In the genomic region with DNA sequence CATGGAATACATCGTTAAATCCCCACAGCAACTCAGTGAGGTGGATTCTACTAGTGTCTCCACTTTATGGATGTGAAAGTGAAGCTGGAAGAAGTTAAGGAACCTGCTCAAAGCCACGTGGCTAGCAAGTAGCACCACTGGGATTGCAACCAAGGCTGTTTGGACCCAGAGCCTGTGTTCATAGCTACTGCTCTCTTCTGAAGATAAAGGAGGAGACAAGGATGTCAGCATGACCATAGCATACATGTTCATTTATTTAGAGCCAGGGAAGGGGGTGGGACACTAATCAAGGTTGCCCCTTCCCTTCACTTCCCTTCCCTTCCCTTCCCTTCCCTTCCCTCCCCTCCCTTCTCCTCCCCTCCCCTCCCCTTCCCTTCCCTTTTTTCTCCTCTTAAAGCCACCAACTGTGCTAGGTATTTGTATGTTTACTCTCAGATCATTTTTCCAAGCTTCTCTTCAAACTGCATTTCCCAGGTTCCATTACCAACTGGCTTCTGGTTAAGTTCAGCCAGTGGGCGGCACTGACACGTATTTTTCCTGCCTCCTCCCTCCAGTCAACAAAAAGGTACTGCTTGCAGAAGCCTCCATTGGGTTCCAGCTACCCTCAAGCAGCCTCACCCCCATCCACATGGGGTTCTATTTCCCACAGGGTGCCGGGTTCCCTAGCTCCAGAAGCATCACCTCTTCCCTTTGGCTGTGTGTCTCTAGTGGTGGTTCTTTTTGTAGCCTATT, we compare ENCODE assay signal across 11 cellular contexts.
A peak's percentile ranks its signal among the peaks of the same experiment; 100 is the strongest.
DNase-seq lines count a peak whose midpoint lies in the region; ATAC-seq, FAIRE-seq and TF ChIP-seq lines count a peak whose summit lies in the region.
"Had no signal": no experiment of that assay in that cellular context is flagged by ENCODE, and none has a peak within 500 bp of the region (broad histone marks: within the 10 kb centered on the region; RNA-seq: fewer than 3 reads in every experiment).

No MANE protein-coding gene starts in this region.

- peaks cover 0 to 5% of the 10 kb centered on the region in 2 experiments; a peak in 2 of 5 replicates for H3K27me3 ChIP-seq in HepG2 (ENCODE audit: control insufficient read depth in 1 of 2, insufficient read depth in 2 of 2, low read length in 2 of 2)

- 19% methylated on average over 5 of the region's 5 CpGs for WGBS in HepG2 (ENCODE audit: low lambda C conversion rate)

- FAIRE-seq in HepG2 (lab: Jason Lieb, UNC), result no peak
- FAIRE-seq: bronchial epithelial cell, islet of Langerhans had no signal

- peak overlapping the region; percentile 45 for H3K4me3 Mint-ChIP-seq in activated T-cell treated with anti-CD3 and anti-CD28 coated beads, Interleukin-2, amount 50 U/mL, for 4 hours
- H3K4me3 Mint-ChIP-seq in T-helper 17 cell, result peak overlapping the region; percentile 79

- BruUV-seq in HepG2 (replicated peaks; lab: Mats Ljungman, UMichigan), result no TSS peak

- H3K27ac Mint-ChIP-seq in T-helper 17 cell, result peak overlapping the region; percentile 90

- no peak overlapping the region for H3K27ac ChIP-seq in HepG2 (ENCODE audit: extremely low read length, insufficient read depth, low read length)
- H3K27ac ChIP-seq in substantia nigra (ENCODE audit: low read depth, low read length, poor library complexity, severe bottlenecking), result peak overlapping the region; percentile 14

- peak; percentile 9; the same call in 1 of the 2 replicates for TF ChIP-seq CTCF in HepG2 (CRISPR knock-in tag; IDR thresholded peaks at IDR 0.05)

- CTCF ChIA-PET in HepG2 (lab: Yijun Ruan, JAX; ENCODE audit: low intra/inter-chr PET ratio, low total read pairs), result no interaction called here

- H3K4me1 Mint-ChIP-seq in activated T-cell treated with anti-CD3 and anti-CD28 coated beads, Interleukin-2, amount 50 U/mL, for 4 hours (ENCODE audit: low read depth), result peaks cover 49% of the 10 kb centered on the region
- H3K4me1 Mint-ChIP-seq in T-helper 17 cell, result peaks cover 26% of the 10 kb centered on the region

- no peaks in the 10 kb centered on the region for H3K9me3 ChIP-seq in T-helper 17 cell (ENCODE audit: control insufficient read depth, low read length, poor library complexity, severe bottlenecking)
- no peaks in the 10 kb centered on the region for H3K9me3 ChIP-seq in HepG2 (ENCODE audit: low read length)
- H3K9me3 ChIP-seq: Caco-2 had no signal

- H2AFZ ChIP-seq in HepG2 (ENCODE audit: low read length), result no peak overlapping the region

- no peaks in the 10 kb centered on the region for H3K36me3 Mint-ChIP-seq in activated T-cell treated with anti-CD3 and anti-CD28 coated beads, Interleukin-2, amount 50 U/mL, for 4 hours (ENCODE audit: insufficient read depth)
- H3K36me3 Mint-ChIP-seq in T-helper 17 cell (ENCODE audit: low read depth), result peaks cover 2% of the 10 kb centered on the region

- H3K4me2 ChIP-seq in HepG2 (ENCODE audit: low read depth, low read length), result no peak overlapping the region; the same call in 1 of the 2 replicates

- in situ Hi-C loops in HepG2 (cut with HindIII; ENCODE audit: extremely low pct_ligation_motif_present, low pct_unique_long_range_greater_than_20kb) (no loop called here), KBM-7 (cut with MboI; ENCODE audit: low pct_unique_long_range_greater_than_20kb, low sequenced_read_pairs) (no loop called here)

- no peak for TF ChIP-seq EP300 in HepG2 (IDR thresholded peaks at IDR 0.05; ENCODE audit: low read depth in 2 of 2, low read length in 2 of 2)
- no peak for TF ChIP-seq EP300 in HepG2 (CRISPR knock-in tag; IDR thresholded peaks at IDR 0.05; ENCODE audit: borderline replicate concordance)

- no peaks in the 10 kb centered on the region for H3K9me3 Mint-ChIP-seq in activated T-cell treated with anti-CD3 and anti-CD28 coated beads, Interleukin-2, amount 50 U/mL, for 4 hours

- no peaks in the 10 kb centered on the region for H3K27me3 Mint-ChIP-seq in activated T-cell treated with anti-CD3 and anti-CD28 coated beads, Interleukin-2, amount 50 U/mL, for 4 hours (ENCODE audit: low read depth)
- H3K27me3 Mint-ChIP-seq in T-helper 17 cell, result no peaks in the 10 kb centered on the region

- H4K20me1 ChIP-seq in HepG2 (ENCODE audit: insufficient read depth, low read length), result no peaks in the 10 kb centered on the region

- POLR2A ChIA-PET in HepG2 (lab: Yijun Ruan, JAX), result interaction anchor here (0.6 to 1.2 kb wide), 4 partner anchors 9 to 338 kb away, joined by 3 to 5 read pairs (median 4); no protein-coding TSS in a partner anchor

- no peak for TF ChIP-seq POLR2A in HepG2 (IDR thresholded peaks at IDR 0.05; ENCODE audit: insufficient read depth in 1 of 2, low read depth in 2 of 2, low read length in 2 of 2)

- peaks cover 52% of the 10 kb centered on the region for H3K4me1 ChIP-seq in HepG2 (ENCODE audit: insufficient read depth, low read length)

- no peak overlapping the region for H3K9ac ChIP-seq in HepG2 (ENCODE audit: insufficient read depth, low read depth, low read length)

- no peak overlapping the region for H3K4me3 ChIP-seq in HepG2 (replicated peaks in 1 of 3; ENCODE audit: insufficient read depth in 1 of 3, low read depth in 2 of 3, low read length in 3 of 3)

- no peak for TF ChIP-seq RAD21 in HepG2 (CRISPR knock-in tag; IDR thresholded peaks at IDR 0.05)

- intact Hi-C loops in HepG2 (cut with micrococcal nuclease; ENCODE audit: unreplicated experiment), result no loop called here

- H3K36me3 ChIP-seq in HepG2 (replicated peaks in 1 of 2; ENCODE audit: control insufficient read depth in 1 of 2, insufficient read depth in 2 of 2, low read length in 2 of 2), result no peaks in the 10 kb centered on the region

- no peak for DNase-seq in activated T-cell treated with anti-CD3 and anti-CD28 coated beads, Interleukin-2, amount 50 U/mL, for 4 hours
- DNase-seq in activated T-cell treated with anti-CD3 and anti-CD28 coated beads for 4 hours (no peak), T-helper 17 cell (no peak), HepG2 (ENCODE audit: low spot score) (no peak), substantia nigra (lab: John Stamatoyannopoulos, UW) (peak in 2 of 49 donors; percentile 6 to 8), KBM-7 (no peak), GOT3 (lab: John Stamatoyannopoulos, UW) (no peak)

- ATAC-seq in activated T-cell treated with anti-CD3 and anti-CD28 coated beads, Interleukin-2, amount 50 U/mL, for 4 hours, result no peak
- ATAC-seq in T-helper 17 cell, result no peak
- no peak for ATAC-seq in HepG2
- no peak for ATAC-seq in HG02970 (IDR thresholded peaks at IDR 0.05; ENCODE audit: low FRiP score, unreplicated experiment)

- no peaks in the 10 kb centered on the region for H3K79me2 ChIP-seq in HepG2 (ENCODE audit: insufficient read depth, low read length)

TF ChIP-seq in HepG2, 621 proteins besides CTCF, POLR2A, EP300 and RAD21:
- no peak for TF ChIP-seq NONO (IDR thresholded peaks at IDR 0.05)
- no peak for TF ChIP-seq NONO (CRISPR knock-in tag; conservative IDR thresholded peaks at IDR 0.05)
- TF ChIP-seq ZSCAN25 (CRISPR knock-in tag; IDR thresholded peaks at IDR 0.05), result peak; percentile 86
- no peak for TF ChIP-seq RFXANK (CRISPR knock-in tag; IDR thresholded peaks at IDR 0.05)
- peak; percentile 100 for TF ChIP-seq HNRNPK (IDR thresholded peaks at IDR 0.05; ENCODE audit: low read depth, low read length, poor library complexity, severe bottlenecking)
- TF ChIP-seq PCBP1 (IDR thresholded peaks at IDR 0.05; ENCODE audit: borderline replicate concordance, low read depth, low read length), result peak; percentile 99
- 0 out of 2 replicates have a peak, but pooled peaks have one; percentile 47 for TF ChIP-seq ZNF644 (CRISPR knock-in tag; IDR thresholded peaks at IDR 0.05; ENCODE audit: low read depth)
- 0 out of 2 replicates have a peak, but pooled peaks have one; percentile 14 for TF ChIP-seq SAP130 (CRISPR knock-in tag; IDR thresholded peaks at IDR 0.05; ENCODE audit: low read depth)
- peak; percentile 94 for TF ChIP-seq PCBP2 (optimal IDR thresholded peaks at IDR 0.05; ENCODE audit: low read depth, low read length, poor library complexity, severe bottlenecking)
